ENCODE assay signal across 12 cellular contexts in the genomic region with DNA sequence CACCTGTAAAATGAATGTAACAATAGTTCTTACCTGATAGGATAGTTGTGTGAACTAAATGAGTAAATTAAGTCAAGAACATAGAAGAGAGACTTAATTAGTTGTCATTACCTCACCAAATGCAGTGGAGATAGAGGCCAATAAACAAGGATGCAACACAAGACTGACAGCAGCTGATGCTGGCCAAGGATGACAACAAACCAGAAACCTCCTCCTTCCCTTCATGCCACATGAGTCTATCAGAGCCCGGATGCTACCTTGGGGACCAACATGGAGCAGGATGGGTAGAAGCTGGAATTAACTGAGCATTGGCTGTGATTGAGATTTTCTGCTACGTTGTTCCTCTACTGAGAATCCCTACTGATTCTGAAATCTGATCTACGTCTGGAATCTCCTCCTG. TPM values are rescaled to one million over a fixed set of nuclear protein-coding genes. Genes with fewer than 3 reads are reported as not detected.
A peak's percentile ranks its signal among the peaks of the same experiment; 100 is the strongest.
DNase-seq lines count a peak whose midpoint lies in the region; ATAC-seq and TF ChIP-seq lines count a peak whose summit lies in the region.
"Had no signal": no experiment of that assay in that cellular context is flagged by ENCODE, and none has a peak within 500 bp of the region (broad histone marks: within the 10 kb centered on the region; RNA-seq: fewer than 3 reads in every experiment).

No MANE protein-coding gene starts in this region.

- H3K27ac ChIP-seq in GM23338 (ENCODE audit: low read depth) (no peak overlapping the region), neural progenitor cell (no peak overlapping the region), aorta (ENCODE audit: low read depth in 1 of 2, low read length in 2 of 2) (no peak overlapping the region)
- H3K27ac ChIP-seq: C4-2B had no signal

- H3K79me2 ChIP-seq in GM23338 (replicated peaks; ENCODE audit: insufficient read depth) (no peaks in the 10 kb centered on the region), neural progenitor cell (ENCODE audit: low read depth) (no peaks in the 10 kb centered on the region)

- H3K4me2 ChIP-seq in GM23338 (no peak overlapping the region), neural progenitor cell (no peak overlapping the region)

- no peaks in the 10 kb centered on the region for H3K36me3 ChIP-seq in GM23338 (ENCODE audit: insufficient read depth)
- no peaks in the 10 kb centered on the region for H3K36me3 ChIP-seq in neural progenitor cell
- no peaks in the 10 kb centered on the region for H3K36me3 ChIP-seq in aorta (ENCODE audit: control insufficient read depth in 1 of 2, insufficient read depth in 2 of 2, low read length in 1 of 2)

- H3K27ac Mint-ChIP-seq in GM23338: no peak overlapping the region
- no peak overlapping the region; the same call in 1 of the 2 replicates for H3K27ac Mint-ChIP-seq in WTC11
- H3K27ac Mint-ChIP-seq in neural progenitor cell: no peak overlapping the region
- no peak overlapping the region for H3K27ac Mint-ChIP-seq in T-cell
- H3K27ac Mint-ChIP-seq: CD4-positive, alpha-beta T cell had no signal

- H3K4me1 Mint-ChIP-seq in GM23338 (peaks cover 14% of the 10 kb centered on the region), WTC11 (peaks cover 18% of the 10 kb centered on the region), neural progenitor cell (peaks cover 17% of the 10 kb centered on the region), T-cell (no peaks in the 10 kb centered on the region)

- H3K4me3 ChIP-seq in GM23338 (no peak overlapping the region), neural progenitor cell (no peak overlapping the region), aorta (ENCODE audit: low read length in 2 of 2) (no peak overlapping the region)

- H3K9me3 ChIP-seq in neural progenitor cell (ENCODE audit: low read depth) (no peaks in the 10 kb centered on the region), aorta (ENCODE audit: control insufficient read depth, low read length) (no peaks in the 10 kb centered on the region)
- H3K9me3 ChIP-seq: Caco-2 had no signal

- no peak overlapping the region for H3K9ac ChIP-seq in neural progenitor cell

- H3K9me3 Mint-ChIP-seq in GM23338 (no peaks in the 10 kb centered on the region), WTC11 (no peaks in the 10 kb centered on the region), neural progenitor cell (no peaks in the 10 kb centered on the region), T-cell (no peaks in the 10 kb centered on the region)
- H3K9me3 Mint-ChIP-seq: CD4-positive, alpha-beta T cell had no signal

- H3K36me3 Mint-ChIP-seq in GM23338 (ENCODE audit: low read depth): no peaks in the 10 kb centered on the region
- no peaks in the 10 kb centered on the region for H3K36me3 Mint-ChIP-seq in WTC11
- H3K36me3 Mint-ChIP-seq in neural progenitor cell: no peaks in the 10 kb centered on the region
- H3K36me3 Mint-ChIP-seq in T-cell: no peaks in the 10 kb centered on the region

- ATAC-seq in GM23338 (peak; percentile 30), WTC11 (peak; percentile 26), aorta (ENCODE audit: low FRiP score) (no peak), T-cell (replicated peaks in 1 of 4) (no peak)

- intact Hi-C loops in aorta (cut with DNase I): loop anchor here (2.0 to 5.0 kb wide), 2 partner anchors 229 to 232 kb away; no protein-coding TSS in a partner anchor

- peak overlapping the region; percentile 86 for H2AFZ ChIP-seq in GM23338
- H2AFZ ChIP-seq in neural progenitor cell (replicated peaks): no peak overlapping the region

- H4K20me1 ChIP-seq in GM23338 (replicated peaks; ENCODE audit: insufficient read depth) (no peaks in the 10 kb centered on the region), neural progenitor cell (ENCODE audit: low read depth) (no peaks in the 10 kb centered on the region)

- H3F3A ChIP-seq in GM23338 (replicated peaks; ENCODE audit: low read depth): no peaks in the 10 kb centered on the region
- H3F3A ChIP-seq in neural progenitor cell (ENCODE audit: low read depth): peaks cover 6% of the 10 kb centered on the region

- H3K27me3 Mint-ChIP-seq in GM23338 (ENCODE audit: insufficient read depth, low read depth, poor library complexity): peaks cover 4% of the 10 kb centered on the region
- peaks cover 13% of the 10 kb centered on the region for H3K27me3 Mint-ChIP-seq in WTC11 (ENCODE audit: low read depth)
- H3K27me3 Mint-ChIP-seq in neural progenitor cell (ENCODE audit: insufficient read depth, low read depth): peaks cover 14% of the 10 kb centered on the region
- H3K27me3 Mint-ChIP-seq in T-cell: no peaks in the 10 kb centered on the region
- H3K27me3 Mint-ChIP-seq: CD4-positive, alpha-beta T cell had no signal

- H3K27me3 ChIP-seq in GM23338 (ENCODE audit: insufficient read depth): no peaks in the 10 kb centered on the region
- no peaks in the 10 kb centered on the region for H3K27me3 ChIP-seq in neural progenitor cell
- H3K27me3 ChIP-seq in aorta (ENCODE audit: control insufficient read depth in 1 of 2, insufficient read depth in 2 of 2, low read length in 1 of 2): no peaks in the 10 kb centered on the region

- WGBS in aorta, 2 donors: 77 to 92% methylated on average over 3 of the region's 3 CpGs

- H3K4me3 Mint-ChIP-seq in GM23338: no peak overlapping the region
- H3K4me3 Mint-ChIP-seq in WTC11: no peak overlapping the region
- H3K4me3 Mint-ChIP-seq in neural progenitor cell: peak overlapping the region; percentile 31
- H3K4me3 Mint-ChIP-seq in T-cell: no peak overlapping the region
- H3K4me3 Mint-ChIP-seq: CD4-positive, alpha-beta T cell had no signal

- CTCF ChIA-PET in WTC11 (lab: Charles Lee) (interaction anchor here (1.0 to 2.3 kb wide), 11 partner anchors 10 to 275 kb away, joined by 3 to 19 read pairs (median 4); no protein-coding TSS in a partner anchor), T-cell (lab: Charles Lee) (interaction anchor here (0.5 to 2.4 kb wide), 10 partner anchors 9 to 998 kb away, joined by 3 to 13 read pairs (median 3); no protein-coding TSS in a partner anchor)

- H3K9me2 ChIP-seq in GM23338 (ENCODE audit: insufficient read depth): no peaks in the 10 kb centered on the region

- POLR2A ChIA-PET in WTC11 (lab: Charles Lee) (no interaction called here), T-cell (lab: Charles Lee) (no interaction called here)

- TF ChIP-seq CTCF in GM23338 (conservative IDR thresholded peaks at IDR 0.05; ENCODE audit: low read depth in 2 of 2) (no peak), WTC11 (IDR thresholded peaks at IDR 0.05) (no peak), neural progenitor cell (IDR thresholded peaks at IDR 0.05) (no peak)

- DNase-seq in GM23338 (ENCODE audit: low spot score): peak; percentile 17
- peak; percentile 8 for DNase-seq in NCI-H146 treated with DMSO at 0.1 percent for 48 hours (lab: John Stamatoyannopoulos, UW; ENCODE audit: unreplicated experiment)
- DNase-seq in WTC11 (ENCODE audit: low spot score): no peak
- DNase-seq in neural progenitor cell (ENCODE audit: low spot score): no peak
- no peak for DNase-seq in aorta
- no peak for DNase-seq in GDM1 (lab: John Stamatoyannopoulos, UW)
- DNase-seq in T-cell: no peak
- DNase-seq: AML-193; Caco-2; CD4-positive, alpha-beta T cell; HCEC 1CT had no signal

- no peaks in the 10 kb centered on the region; the same call in 1 of the 2 replicates for H3K4me1 ChIP-seq in GM23338 (ENCODE audit: insufficient read depth)
- peaks cover 4% of the 10 kb centered on the region for H3K4me1 ChIP-seq in neural progenitor cell
- H3K4me1 ChIP-seq in aorta (ENCODE audit: control insufficient read depth in 1 of 2, insufficient read depth in 2 of 2, low read length in 2 of 2): no peaks in the 10 kb centered on the region
- H3K4me1 ChIP-seq: Caco-2 had no signal

TF ChIP-seq in GM23338, 12 proteins besides CTCF, POLR2A, EP300 and RAD21 (continues in another document):
- TF ChIP-seq POLR2AphosphoS5 (IDR thresholded peaks at IDR 0.05; ENCODE audit: low read depth) (no peak), NANOG (IDR thresholded peaks at IDR 0.05; ENCODE audit: borderline replicate concordance) (no peak)

TF ChIP-seq in WTC11, 78 proteins besides CTCF, POLR2A, EP300 and RAD21 (continues in another document):
- TF ChIP-seq NR1H2 (CRISPR knock-in tag; IDR thresholded peaks at IDR 0.05) (no peak), TEAD1 (CRISPR knock-in tag; IDR thresholded peaks at IDR 0.05) (no peak)
- TF ChIP-seq, protein P1, sequence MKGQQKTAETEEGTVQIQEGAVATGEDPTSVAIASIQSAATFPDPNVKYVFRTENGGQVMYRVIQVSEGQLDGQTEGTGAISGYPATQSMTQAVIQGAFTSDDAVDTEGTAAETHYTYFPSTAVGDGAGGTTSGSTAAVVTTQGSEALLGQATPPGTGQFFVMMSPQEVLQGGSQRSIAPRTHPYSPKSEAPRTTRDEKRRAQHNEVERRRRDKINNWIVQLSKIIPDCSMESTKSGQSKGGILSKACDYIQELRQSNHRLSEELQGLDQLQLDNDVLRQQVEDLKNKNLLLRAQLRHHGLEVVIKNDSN (CRISPR knock-in tag; IDR thresholded peaks at IDR 0.05): no peak
- TF ChIP-seq, protein P2, sequence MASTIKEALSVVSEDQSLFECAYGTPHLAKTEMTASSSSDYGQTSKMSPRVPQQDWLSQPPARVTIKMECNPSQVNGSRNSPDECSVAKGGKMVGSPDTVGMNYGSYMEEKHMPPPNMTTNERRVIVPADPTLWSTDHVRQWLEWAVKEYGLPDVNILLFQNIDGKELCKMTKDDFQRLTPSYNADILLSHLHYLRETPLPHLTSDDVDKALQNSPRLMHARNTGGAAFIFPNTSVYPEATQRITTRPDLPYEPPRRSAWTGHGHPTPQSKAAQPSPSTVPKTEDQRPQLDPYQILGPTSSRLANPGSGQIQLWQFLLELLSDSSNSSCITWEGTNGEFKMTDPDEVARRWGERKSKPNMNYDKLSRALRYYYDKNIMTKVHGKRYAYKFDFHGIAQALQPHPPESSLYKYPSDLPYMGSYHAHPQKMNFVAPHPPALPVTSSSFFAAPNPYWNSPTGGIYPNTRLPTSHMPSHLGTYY (CRISPR knock-in tag; IDR thresholded peaks at IDR 0.05): no peak

RNA-seq across cellular contexts. Expression of a gene that starts 30.3 kb away (rescaled TPM):
- 45.2 and 45.6 TPM in 2 replicates for total RNA-seq in GM23338 (2014; rRNA removed; shearing (Covaris generic))
- 53.3 and 74.6 TPM in 2 replicates for polyA plus RNA-seq in GM23338 (2016; fragmentation: Nextera tagmentation; extraction: Ambion mirVana)
- total RNA-seq in WTC11 (2021): 34.6 to 37.4 TPM (median 35.2 TPM) in 3 replicates
- 67.7 and 106 TPM in 2 replicates for total RNA-seq in neural progenitor cell (ENCODE audit: low replicate concordance)
- total RNA-seq in aorta: 10 to 100 TPM; 21.3 to 22.9 TPM
- 10 to 100 TPM; 13.5 to 14.5 TPM for polyA plus RNA-seq in aorta
- 10 to 100 TPM; 25.9 to 36.5 (median 33.0) TPM for total RNA-seq in T-cell

Comparison
In these comparisons a context has a peak if more than half of its experiments do, and no peak if none do; other contexts are left out.
1. ATAC-seq: peak in GM23338 (single experiment) and WTC11 (single experiment); none in aorta (single experiment) and T-cell (0 of 4).
2. DNase-seq: peak in GM23338 (single experiment) and NCI-H146 treated with DMSO at 0.1 percent for 48 hours (single experiment); none in WTC11 (single experiment), neural progenitor cell (single experiment), aorta (0 of 2), GDM1 (single experiment) and T-cell (0 of 34).